8 cellular contexts compared by ENCODE assay signal in genomic region chr16:74601131-74601871, GRCh38. TPM values are rescaled to one million over a fixed set of nuclear protein-coding genes. Genes with fewer than 3 reads are reported as not detected.
DNase-seq lines count a peak whose midpoint lies in the region; ATAC-seq, FAIRE-seq and TF ChIP-seq lines count a peak whose summit lies in the region.

No MANE protein-coding gene starts in this region.

- H3K36me3 Mint-ChIP-seq in T-helper 17 cell (ENCODE audit: low read depth): peaks cover 2% of the 10 kb centered on the region

- H3K36me3 ChIP-seq in HepG2 (replicated peaks in 1 of 2; ENCODE audit: control insufficient read depth in 1 of 2, insufficient read depth in 2 of 2, low read length in 2 of 2) (peaks cover 3 to 10% of the 10 kb centered on the region in 2 experiments; a peak in 4 of 5 replicates), right lobe of liver (no peaks in the 10 kb centered on the region), K562 (ENCODE audit: control insufficient read depth, insufficient read depth, low read length) (peaks cover 11% of the 10 kb centered on the region; the same call in 2 of the 3 replicates), GM23248 (ENCODE audit: low read depth) (no peaks in the 10 kb centered on the region)

- no peak for TF ChIP-seq POLR2A in HepG2 (IDR thresholded peaks at IDR 0.05; ENCODE audit: insufficient read depth in 1 of 2, low read depth in 2 of 2, low read length in 2 of 2)
- TF ChIP-seq POLR2A in right lobe of liver (IDR thresholded peaks at IDR 0.05): no peak
- TF ChIP-seq POLR2A in K562 (conservative IDR thresholded peaks at IDR 0.05): no peak

- H3K9me3 ChIP-seq in HepG2 (ENCODE audit: low read length): no peaks in the 10 kb centered on the region
- H3K9me3 ChIP-seq in right lobe of liver: no peaks in the 10 kb centered on the region
- no peaks in the 10 kb centered on the region for H3K9me3 ChIP-seq in T-helper 17 cell (ENCODE audit: control insufficient read depth, low read length, poor library complexity, severe bottlenecking)
- H3K9me3 ChIP-seq in K562 (replicated peaks; ENCODE audit: control insufficient read depth, insufficient read depth, low read depth, low read length): no peaks in the 10 kb centered on the region
- no peaks in the 10 kb centered on the region for H3K9me3 ChIP-seq in GM23248 (ENCODE audit: low read depth)

- no peak for TF ChIP-seq RAD21 in HepG2 (CRISPR knock-in tag; IDR thresholded peaks at IDR 0.05)
- TF ChIP-seq RAD21 in K562 (CRISPR knock-in tag; conservative IDR thresholded peaks at IDR 0.05 in 1 of 2, IDR thresholded peaks at IDR 0.05 in 1 of 2): no peak

- intact Hi-C loops in HepG2 (cut with micrococcal nuclease; ENCODE audit: unreplicated experiment) (loop anchor here (10.0 kb wide), 2 partner anchors 96 to 126 kb away; no protein-coding TSS in a partner anchor), right lobe of liver (cut with DNase I) (no loop called here), K562 (cut with micrococcal nuclease) (loop anchor here (5.0 kb wide), 1 partner anchor 39 kb away; no protein-coding TSS in a partner anchor)

- H3K4me2 ChIP-seq in HepG2 (ENCODE audit: low read depth, low read length): no peak overlapping the region
- 0 out of 2 replicates have a peak overlapping the region, but pooled peaks have one; percentile 15 for H3K4me2 ChIP-seq in K562 (ENCODE audit: insufficient read depth, low read length)
- no peak overlapping the region for H3K4me2 ChIP-seq in GM23248 (ENCODE audit: unreplicated experiment)

- FAIRE-seq in HepG2 (lab: Jason Lieb, UNC) (no peak), K562 (lab: Jason Lieb, UNC) (peak; percentile 29)

- peaks cover 92% of the 10 kb centered on the region for H3K79me2 ChIP-seq in HepG2 (ENCODE audit: insufficient read depth, low read length)
- H3K79me2 ChIP-seq in K562 (ENCODE audit: control insufficient read depth, insufficient read depth, low read length): peaks cover 84% of the 10 kb centered on the region
- peaks cover 100% of the 10 kb centered on the region for H3K79me2 ChIP-seq in GM23248 (ENCODE audit: insufficient read depth)

- H3K9ac ChIP-seq in HepG2 (ENCODE audit: insufficient read depth, low read depth, low read length): no peak overlapping the region
- no peak overlapping the region; a peak in 1 of 4 replicates for H3K9ac ChIP-seq in K562 (ENCODE audit: insufficient read depth in 1 of 2, low read depth in 2 of 2, low read length in 2 of 2)
- H3K9ac ChIP-seq in GM23248: no peak overlapping the region

- peaks cover 60% of the 10 kb centered on the region for H3K4me1 Mint-ChIP-seq in T-helper 17 cell

- in situ Hi-C loops in HepG2 (cut with HindIII; ENCODE audit: extremely low pct_ligation_motif_present, low pct_unique_long_range_greater_than_20kb): no loop called here
- in situ Hi-C loops in K562 (cut with MboI): no loop called here
- in situ Hi-C loops in GM23248 (cut with MboI): loop anchor here (25.0 kb wide), 1 partner anchor 289 kb away; no protein-coding TSS in a partner anchor

- no TSS peak for BruUV-seq in HepG2 (replicated peaks; lab: Mats Ljungman, UMichigan)
- no TSS peak for BruUV-seq in K562 (replicated peaks; lab: Mats Ljungman, UMichigan)

- H3K27me3 ChIP-seq in HepG2 (ENCODE audit: control insufficient read depth in 1 of 2, insufficient read depth in 2 of 2, low read length in 2 of 2) (peaks cover 0 to 3% of the 10 kb centered on the region in 2 experiments; a peak in 1 of 5 replicates), right lobe of liver (no peaks in the 10 kb centered on the region), K562 (ENCODE audit: control insufficient read depth in 2 of 2, insufficient read depth in 2 of 2, low read length in 2 of 2) (no peaks in the 10 kb centered on the region), GM23248 (replicated peaks; ENCODE audit: insufficient read depth) (no peaks in the 10 kb centered on the region)

- H3K27ac ChIP-seq in HepG2 (ENCODE audit: extremely low read length, insufficient read depth, low read length): peak overlapping the region; percentile 4
- H3K27ac ChIP-seq in right lobe of liver: no peak overlapping the region
- peak overlapping the region; percentile 4; the same call in 1 of the 3 replicates for H3K27ac ChIP-seq in K562 (ENCODE audit: extremely low read depth, low read depth, low read length)
- no peak overlapping the region for H3K27ac ChIP-seq in GM23248

- H3F3A ChIP-seq in GM23248 (ENCODE audit: insufficient read depth): peaks cover 13% of the 10 kb centered on the region; the same call in 1 of the 2 replicates

- ATAC-seq in HepG2 (no peak), right lobe of liver (no peak), T-helper 17 cell (peak; percentile 98), K562 (peak; percentile 78)

- peak overlapping the region; percentile 78 for H3K4me3 Mint-ChIP-seq in T-helper 17 cell

- no peak overlapping the region for H3K4me3 ChIP-seq in HepG2 (replicated peaks in 1 of 3; ENCODE audit: insufficient read depth in 1 of 3, low read depth in 2 of 3, low read length in 3 of 3)
- H3K4me3 ChIP-seq in right lobe of liver: no peak overlapping the region
- no peak overlapping the region for H3K4me3 ChIP-seq in K562
- H3K4me3 ChIP-seq in GM23248: no peak overlapping the region

- POLR2A ChIA-PET in HepG2 (lab: Yijun Ruan, JAX) (interaction anchor here (0.8 to 1.4 kb wide), 3 partner anchors 13 to 65 kb away, joined by 3 to 4 read pairs (median 3); partner anchors contain the start of gene RFWD3), K562 (lab: Yijun Ruan, JAX) (interaction anchor here (0.6 to 1.4 kb wide), 3 partner anchors 8 to 48 kb away, joined by 3 to 4 read pairs (median 3); no protein-coding TSS in a partner anchor)

- CTCF ChIA-PET in HepG2 (lab: Yijun Ruan, JAX; ENCODE audit: low intra/inter-chr PET ratio, low total read pairs) (no interaction called here), K562 (lab: Yijun Ruan, JAX; ENCODE audit: low intra/inter-chr PET ratio) (no interaction called here)

- H3K4me1 ChIP-seq in HepG2 (ENCODE audit: insufficient read depth, low read length) (peaks cover 53% of the 10 kb centered on the region), right lobe of liver (peaks cover 0 to 27% (median 10%) of the 10 kb centered on the region in 4 donors), K562 (replicated peaks in 1 of 2; ENCODE audit: control insufficient read depth in 2 of 2, insufficient read depth in 2 of 2, low read length in 2 of 2) (peaks cover 5 to 14% of the 10 kb centered on the region in 2 experiments; a peak in 4 of 5 replicates), GM23248 (ENCODE audit: insufficient read depth) (peaks cover 16% of the 10 kb centered on the region)

- TF ChIP-seq CTCF in HepG2 (CRISPR knock-in tag; IDR thresholded peaks at IDR 0.05) (no peak), right lobe of liver (IDR thresholded peaks at IDR 0.05) (no peak), K562 (IDR thresholded peaks at IDR 0.05 in 2 of 3, conservative IDR thresholded peaks at IDR 0.05 in 1 of 3; ENCODE audit: insufficient read depth in 2 of 3, low read depth in 1 of 3, low read length in 3 of 3) (no peak)

- TF ChIP-seq EP300 in HepG2 (IDR thresholded peaks at IDR 0.05; ENCODE audit: low read depth in 2 of 2, low read length in 2 of 2) (no peak), HepG2 (CRISPR knock-in tag; IDR thresholded peaks at IDR 0.05; ENCODE audit: borderline replicate concordance) (no peak), K562 (IDR thresholded peaks at IDR 0.05; ENCODE audit: low read length) (no peak)

- peaks cover 48% of the 10 kb centered on the region for H4K20me1 ChIP-seq in HepG2 (ENCODE audit: insufficient read depth, low read length)
- 0 out of 2 replicates have a peak, but pooled peaks cover 4% of the 10 kb centered on the region for H4K20me1 ChIP-seq in K562 (replicated peaks; ENCODE audit: control insufficient read depth, insufficient read depth, low read length)
- peaks cover 18% of the 10 kb centered on the region for H4K20me1 ChIP-seq in GM23248 (ENCODE audit: insufficient read depth)

- WGBS in HepG2 (ENCODE audit: low lambda C conversion rate): 90% methylated on average over 9 of the region's 9 CpGs
- WGBS in right lobe of liver (ENCODE audit: insufficient coverage, low coverage, low lambda C conversion rate, missing lambda C conversion rate): 64% methylated on average over 9 of the region's 9 CpGs
- 13% methylated on average over 9 of the region's 9 CpGs for WGBS in K562 (ENCODE audit: insufficient coverage, low coverage, missing lambda C conversion rate)
- 73 to 78% methylated on average over 9 of the region's 9 CpGs for WGBS in GM23248 (ENCODE audit: low coverage in 1 of 2, low lambda C conversion rate in 2 of 2, missing lambda C conversion rate in 2 of 2), 2 experiments

- peak overlapping the region; percentile 95 for H3K27ac Mint-ChIP-seq in T-helper 17 cell

- H2AFZ ChIP-seq in HepG2 (ENCODE audit: low read length) (no peak overlapping the region), K562 (ENCODE audit: low read depth, low read length) (no peak overlapping the region), GM23248 (no peak overlapping the region)

- no peaks in the 10 kb centered on the region for H3K9me2 ChIP-seq in GM23248 (ENCODE audit: insufficient read depth)

- no peaks in the 10 kb centered on the region for H3K27me3 Mint-ChIP-seq in T-helper 17 cell

- no peaks in the 10 kb centered on the region for H3K9me1 ChIP-seq in K562 (ENCODE audit: control insufficient read depth, insufficient read depth, low read length)

- DNase-seq in HepG2 (ENCODE audit: low spot score): no peak
- DNase-seq in right lobe of liver: no peak
- DNase-seq in T-helper 17 cell: peak; percentile 37 to 66 (median 43)
- DNase-seq in K562 (ENCODE audit: extremely low read depth in 1 of 4, low spot score in 3 of 4): peak in 2 of 4 experiments; percentile 39 to 55
- peak; percentile 16 for DNase-seq in stimulated activated CD8-positive, alpha-beta memory T cell treated with anti-CD3 and anti-CD28 coated beads, Interleukin-7, amount 100 ng/mL, for 24 hours (ENCODE audit: low read depth)
- DNase-seq in mucosa of gallbladder (ENCODE audit: low spot score): no peak
- no peak for DNase-seq in NCI-H510A (lab: John Stamatoyannopoulos, UW)
- no peak for DNase-seq in GM23248

RNA-seq across cellular contexts. Expression of gene GLG1, which starts 5.6 kb away (rescaled TPM):
- total RNA-seq in HepG2 (2016; rRNA removed; fragmentation: Illumina TruSeq; extraction: Trizol) (46.1 and 87.7 TPM in 2 replicates), right lobe of liver (10 to 100 TPM; 42.4 to 65.1 (median 44.7) TPM), T-helper 17 cell (100 to 1,000 TPM; 166 to 180 TPM), K562 (2014; rRNA removed) (29.9 and 31.1 TPM in 2 replicates), K562 (2014; rRNA removed; fragmentation: Illumina TruSeq; extraction: Trizol) (24.0 and 26.5 TPM in 2 replicates), K562 (2015; rRNA removed; fragmentation: Illumina TruSeq; extraction: Trizol) (22.9 and 24.5 TPM in 2 replicates), K562 (2021) (32.9 and 36.0 TPM in 2 replicates), mucosa of gallbladder (229 TPM)
- total RNA-seq in HepG2 (2016; cell fraction: cytosol; rRNA removed; fragmentation: Illumina TruSeq; extraction: Trizol; ENCODE audit: low read depth): 26.8 and 36.0 TPM in 2 replicates
- 38.4 and 88.5 TPM in 2 replicates for total RNA-seq in HepG2 (2016; cell fraction: insoluble cytoplasmic fraction; rRNA removed; fragmentation: Illumina TruSeq; extraction: Trizol)
- total RNA-seq in HepG2 (2016; cell fraction: membrane; rRNA removed; fragmentation: Illumina TruSeq; extraction: Trizol): 19.9 and 23.0 TPM in 2 replicates
- total RNA-seq in HepG2 (2016; cell fraction: nucleus; rRNA removed; fragmentation: Illumina TruSeq; extraction: Trizol): 101 and 124 TPM in 2 replicates
- polyA plus RNA-seq in HepG2 (2011; rRNA removed) (128 and 141 TPM in 2 replicates), K562 (2011; rRNA removed) (23.6 and 28.9 TPM in 2 replicates), K562 (2014; fragmentation: Illumina TruSeq; extraction: Trizol) (22.2 and 25.8 TPM in 2 replicates), K562 (2014; fragmentation: Nextera tagmentation; extraction: Ambion mirVana) (1 to 10 TPM; 6.2 to 7.2 TPM), K562 (2014; rRNA removed) (18.0 and 20.6 TPM in 2 replicates), GM23248 (2016; fragmentation: Nextera tagmentation; extraction: Ambion mirVana) (139 and 145 TPM in 2 replicates)
- 92.4 and 107 TPM in 2 replicates for polyA plus RNA-seq in HepG2 (2011; cell fraction: cytosol; rRNA removed)
- 89.7 and 89.9 TPM in 2 replicates for polyA plus RNA-seq in HepG2 (2011; cell fraction: nucleus; rRNA removed)
- polyA plus RNA-seq in HepG2 (2012): 121 and 125 TPM in 2 replicates
- 3.6 and 3.9 TPM in 2 replicates for polyA plus RNA-seq in HepG2 (2016; cell fraction: cytosol; fragmentation: Illumina TruSeq; extraction: Trizol; ENCODE audit: low read depth)
- polyA plus RNA-seq in HepG2 (2016; cell fraction: insoluble cytoplasmic fraction; fragmentation: Illumina TruSeq; extraction: Trizol; ENCODE audit: low read depth): 28.4 and 32.8 TPM in 2 replicates
- 6.2 and 7.9 TPM in 2 replicates for polyA plus RNA-seq in HepG2 (2016; cell fraction: membrane; fragmentation: Illumina TruSeq; extraction: Trizol; ENCODE audit: low read depth)
- polyA plus RNA-seq in HepG2 (2016; cell fraction: nucleus; fragmentation: Illumina TruSeq; extraction: Trizol; ENCODE audit: insufficient read depth, low read depth): 114 and 118 TPM in 2 replicates
- 52.8 and 189 TPM in 2 replicates for polyA minus RNA-seq in HepG2 (2011; rRNA and poly(A)+ RNA removed; ENCODE audit: low replicate concordance)
- polyA minus RNA-seq in HepG2 (2011; cell fraction: cytosol; rRNA and poly(A)+ RNA removed): 122 and 148 TPM in 2 replicates
- polyA minus RNA-seq in HepG2 (2011; cell fraction: nucleus; rRNA and poly(A)+ RNA removed): 119 and 159 TPM in 2 replicates
- total RNA-seq in K562 (2011; cell fraction: chromatin; rRNA removed; ENCODE audit: low replicate concordance): 147 and 204 TPM in 2 replicates
- 111 and 116 TPM in 2 replicates for total RNA-seq in K562 (2011; cell fraction: nucleolus; rRNA removed)
- total RNA-seq in K562 (2011; cell fraction: nucleoplasm; rRNA removed): 154 and 170 TPM in 2 replicates
- polyA plus RNA-seq in K562 (2011; cell fraction: cytosol; rRNA removed): 12.2 and 19.7 TPM in 2 replicates
- polyA plus RNA-seq in K562 (2011; cell fraction: nucleus; rRNA removed): 26.3 and 32.2 TPM in 2 replicates
- 23.7 and 25.1 TPM in 2 replicates for polyA plus RNA-seq in K562 (2012)
- polyA minus RNA-seq in K562 (2011; rRNA and poly(A)+ RNA removed): 56.5 and 66.1 TPM in 2 replicates
- 26.3 and 35.2 TPM in 2 replicates for polyA minus RNA-seq in K562 (2011; cell fraction: cytosol; rRNA and poly(A)+ RNA removed)
- polyA minus RNA-seq in K562 (2011; cell fraction: nucleus; rRNA and poly(A)+ RNA removed): 24.6 and 39.7 TPM in 2 replicates
- total RNA-seq in GM23248 (2014; rRNA removed; shearing (Covaris generic)): 129 and 136 TPM in 2 replicates

Comparison
In these comparisons a context has a peak if more than half of its experiments do, and no peak if none do; other contexts are left out.
1. H3K27ac ChIP-seq: peak in HepG2 (single experiment) and K562 (single experiment); none in right lobe of liver (0 of 3) and GM23248 (single experiment).
2. intact Hi-C loops: an anchor here in HepG2 (10.0 kb wide) and K562 (5.0 kb wide); none called in right lobe of liver.
3. ATAC-seq: peak in T-helper 17 cell (single experiment) and K562 (single experiment); none in HepG2 (single experiment) and right lobe of liver (0 of 4).
4. DNase-seq: peak in T-helper 17 cell (3 of 3) and stimulated activated CD8-positive, alpha-beta memory T cell treated with anti-CD3 and anti-CD28 coated beads, Interleukin-7, amount 100 ng/mL, for 24 hours (single experiment); none in HepG2 (single experiment), right lobe of liver (0 of 3), mucosa of gallbladder (single experiment), NCI-H510A (single experiment) and GM23248 (single experiment).